In genomic region chr4:174084542-174084941, GRCh38 we compare ENCODE assay signal across 24 cellular contexts.
"Had no signal": no experiment of that assay in that cellular context is flagged by ENCODE, and none has a peak within 500 bp of the region (broad histone marks: within the 10 kb centered on the region; RNA-seq: fewer than 3 reads in every experiment).

No MANE protein-coding gene starts in this region.

- H3K4me1 ChIP-seq: gastrocnemius medialis, parathyroid adenoma, right lobe of liver, testis, vagina had no signal

- H2AFZ ChIP-seq: parathyroid adenoma had no signal

- ATAC-seq: activated CD8-positive, alpha-beta T cell treated with anti-CD3 and anti-CD28 coated beads, Interleukin-2, amount 10 ng/mL, durations not matched to agents 7 days and 5 days; activated naive CD4-positive, alpha-beta T cell treated with anti-CD3 and anti-CD28 coated beads, Interleukin-2, amount 50 U/mL, for 72 hours; gastrocnemius medialis; right lobe of liver; T-cell had no signal

- H3K27ac Mint-ChIP-seq: activated CD8-positive, alpha-beta T cell treated with anti-CD3 and anti-CD28 coated beads, Interleukin-2, amount 10 ng/mL, durations not matched to agents 7 days and 5 days; activated naive CD4-positive, alpha-beta T cell treated with anti-CD3 and anti-CD28 coated beads, Interleukin-2, amount 50 U/mL, for 72 hours; brain; nephron; T-cell; T-helper 2 cell treated with Interferon-gamma antibody and Interleukin-4, amounts not matched to agents 5 μg/mL and 100 μg/mL, for 36 hours; type B pancreatic cell had no signal

- H3K9me3 Mint-ChIP-seq: activated naive CD4-positive, alpha-beta T cell treated with anti-CD3 and anti-CD28 coated beads, Interleukin-2, amount 50 U/mL, for 72 hours; brain; nephron; T-cell; T-helper 2 cell treated with Interferon-gamma antibody and Interleukin-4, amounts not matched to agents 5 μg/mL and 100 μg/mL, for 36 hours; type B pancreatic cell had no signal

- H3K27ac ChIP-seq: coronary artery, gastrocnemius medialis, left ventricle myocardium inferior, parathyroid adenoma, right lobe of liver, testis, vagina, WERI-Rb-1 had no signal

- H3K79me2 ChIP-seq: parathyroid adenoma had no signal

- H3K27me3 ChIP-seq: gastrocnemius medialis, right lobe of liver, testis, vagina had no signal

- H3K9me3 ChIP-seq: gastrocnemius medialis, left ventricle myocardium inferior, right lobe of liver, testis, vagina had no signal

- H3K36me3 Mint-ChIP-seq: activated naive CD4-positive, alpha-beta T cell treated with anti-CD3 and anti-CD28 coated beads, Interleukin-2, amount 50 U/mL, for 72 hours; brain; T-cell; type B pancreatic cell had no signal

- DNase-seq: activated CD4-positive, alpha-beta T cell treated with anti-CD3 and anti-CD28 coated beads, Interleukin-2, amount 50 U/mL, for 1 hour; activated CD4-positive, CD25-positive, alpha-beta regulatory T cell treated with anti-CD3 and anti-CD28 coated beads, Interleukin-2, amount 50 U/mL, for 72 hours; activated CD8-positive, alpha-beta T cell treated with anti-CD3 and anti-CD28 coated beads, Interleukin-2, amount 10 ng/mL, durations not matched to agents 7 days and 5 days; aorta; erythroblast; gastrocnemius medialis; hypothalamus; left ventricle myocardium inferior; mammary epithelial cell; right lobe of liver; small intestine; stimulated activated CD4-positive, alpha-beta T cell treated with anti-CD3 and anti-CD28 coated beads, Interleukin-2, amount 100 ng/mL, for 48 hours; stimulated activated naive CD4-positive, alpha-beta T cell; T-cell; testis; WERI-Rb-1 had no signal

- H3K36me3 ChIP-seq: gastrocnemius medialis, left ventricle myocardium inferior, right lobe of liver, vagina, WERI-Rb-1 had no signal

- H3K4me3 ChIP-seq: coronary artery, gastrocnemius medialis, left ventricle myocardium inferior, right lobe of liver, testis, vagina had no signal

- H3K4me3 Mint-ChIP-seq: activated CD8-positive, alpha-beta T cell treated with anti-CD3 and anti-CD28 coated beads, Interleukin-2, amount 10 ng/mL, durations not matched to agents 7 days and 5 days; brain; nephron; T-cell; T-helper 2 cell treated with Interferon-gamma antibody and Interleukin-4, amounts not matched to agents 5 μg/mL and 100 μg/mL, for 36 hours; type B pancreatic cell had no signal
